ENCODE assay signal across 11 cellular contexts in genomic region chr1:167095368-167095767, GRCh38. TPM values are rescaled to one million over a fixed set of nuclear protein-coding genes. Genes with fewer than 3 reads are reported as not detected.
DNase-seq lines count a peak whose midpoint lies in the region; ATAC-seq and TF ChIP-seq lines count a peak whose summit lies in the region.
"Had no signal": no experiment of that assay in that cellular context is flagged by ENCODE, and none has a peak within 500 bp of the region (broad histone marks: within the 10 kb centered on the region; RNA-seq: fewer than 3 reads in every experiment).

No MANE protein-coding gene starts in this region.

- no peak overlapping the region for H3K9ac ChIP-seq in SK-N-SH
- H3K9ac ChIP-seq: KMS-11 had no signal

- no peaks in the 10 kb centered on the region for H3K79me2 ChIP-seq in SK-N-SH (ENCODE audit: insufficient read depth)

- ATAC-seq in foreskin keratinocyte (peak; percentile 82), HG02642 (IDR thresholded peaks at IDR 0.05; ENCODE audit: poor library complexity, unreplicated experiment) (no peak), GM21515 (IDR thresholded peaks at IDR 0.05; ENCODE audit: unreplicated experiment) (no peak)

- DNase-seq in AG09319 (ENCODE audit: extremely low read depth, low read depth) (peak; percentile 35), HFF-Myc (ENCODE audit: extremely low read depth, low read depth) (peak; percentile 87), SK-N-SH (peak; percentile 10), foreskin keratinocyte (peak; percentile 76 to 89), GM13977 (ENCODE audit: low spot score) (no peak), NCI-H510A (lab: John Stamatoyannopoulos, UW) (no peak)
- DNase-seq: activated CD4-positive, alpha-beta T cell treated with anti-CD3 and anti-CD28 coated beads, Interleukin-2, amount 10 ng/mL, durations not matched to agents 7 days and 5 days; activated naive CD8-positive, alpha-beta T cell treated with anti-CD3 and anti-CD28 coated beads, Interleukin-2, amount 10 ng/mL, durations not matched to agents 7 days and 5 days had no signal

- TF ChIP-seq CTCF in AG09319 (IDR thresholded peaks at IDR 0.05; ENCODE audit: low read depth, low read length) (no peak), HFF-Myc (IDR thresholded peaks at IDR 0.05; ENCODE audit: low read depth, low read length, missing control alignments) (no peak), SK-N-SH (IDR thresholded peaks at IDR 0.05) (no peak), foreskin keratinocyte (conservative IDR thresholded peaks at IDR 0.05) (no peak), GM13977 (IDR thresholded peaks at IDR 0.05; ENCODE audit: extremely low read depth, insufficient read depth, missing control alignments) (no peak)

- no peak overlapping the region for H2AFZ ChIP-seq in SK-N-SH (ENCODE audit: low read depth)

- peaks cover 0 to 4% of the 10 kb centered on the region in 2 experiments; a peak in 1 of 4 replicates for H3K4me1 ChIP-seq in SK-N-SH (ENCODE audit: control insufficient read depth in 1 of 2, insufficient read depth in 2 of 2, low read depth in 1 of 2, low read length in 1 of 2)
- peaks cover 9% of the 10 kb centered on the region for H3K4me1 ChIP-seq in foreskin keratinocyte

- CTCF ChIA-PET in SK-N-SH (lab: Yijun Ruan, JAX) = interaction anchor here (1.8 kb wide), 1 partner anchor 9 kb away, joined by 5 read pairs; no protein-coding TSS in a partner anchor

- no peaks in the 10 kb centered on the region for H3K9me2 ChIP-seq in SK-N-SH

- TF ChIP-seq EP300 in SK-N-SH (IDR thresholded peaks at IDR 0.05; ENCODE audit: borderline replicate concordance in 1 of 2, low read depth in 1 of 2, low read length in 1 of 2) = no peak

- H3K9me3 ChIP-seq in SK-N-SH = no peaks in the 10 kb centered on the region

- POLR2A ChIA-PET in SK-N-SH (lab: Yijun Ruan, JAX) = no interaction called here

- H3K4me3 ChIP-seq in HFF-Myc (replicated peaks; ENCODE audit: low read depth, low read length) = no peak overlapping the region
- H3K4me3 ChIP-seq in SK-N-SH (ENCODE audit: low read depth in 2 of 2, low read length in 1 of 2) = no peak overlapping the region

- H3F3A ChIP-seq in SK-N-SH (replicated peaks; ENCODE audit: insufficient read depth) = no peaks in the 10 kb centered on the region

- H3K4me2 ChIP-seq in SK-N-SH = 0 out of 2 replicates have a peak overlapping the region, but pooled peaks have one; percentile 21
- H3K4me2 ChIP-seq: KMS-11 had no signal

- H4K20me1 ChIP-seq in SK-N-SH (ENCODE audit: insufficient read depth) = no peaks in the 10 kb centered on the region

- in situ Hi-C loops in GM13977 (cut with MboI; ENCODE audit: low pct_unique_long_range_greater_than_20kb, low sequenced_read_pairs, unreplicated experiment) = no loop called here

- 7% methylated on average over 5 of the region's 5 CpGs for WGBS in SK-N-SH (ENCODE audit: low lambda C conversion rate)

- no peaks in the 10 kb centered on the region for H3K27me3 ChIP-seq in SK-N-SH (ENCODE audit: insufficient read depth)
- H3K27me3 ChIP-seq in foreskin keratinocyte = no peaks in the 10 kb centered on the region

- no peak for TF ChIP-seq RAD21 in SK-N-SH (IDR thresholded peaks at IDR 0.05; ENCODE audit: low read length)

- no peaks in the 10 kb centered on the region for H3K36me3 ChIP-seq in SK-N-SH (replicated peaks in 1 of 2; ENCODE audit: control insufficient read depth in 1 of 2, insufficient read depth in 2 of 2, low read length in 1 of 2)

- no peak overlapping the region for H3K27ac ChIP-seq in SK-N-SH (ENCODE audit: low read depth in 2 of 2, low read length in 1 of 2)
- H3K27ac ChIP-seq in foreskin keratinocyte = no peak overlapping the region
- H3K27ac ChIP-seq: KMS-11 had no signal

TF ChIP-seq in SK-N-SH, 30 proteins besides CTCF, POLR2A, EP300 and RAD21:
- peak; percentile 50; the same call in 1 of the 2 replicates for TF ChIP-seq NFIC (IDR thresholded peaks at IDR 0.05; ENCODE audit: borderline replicate concordance)
- no peak for TF ChIP-seq CHD2 (IDR thresholded peaks at IDR 0.05; ENCODE audit: low read length, partially characterized antibody)
- TF ChIP-seq GABPA (IDR thresholded peaks at IDR 0.05; ENCODE audit: low read depth) = no peak
- no peak for TF ChIP-seq USF1 (IDR thresholded peaks at IDR 0.05; ENCODE audit: borderline replicate concordance, low read depth)
- no peak for TF ChIP-seq USF2 (IDR thresholded peaks at IDR 0.05; ENCODE audit: borderline replicate concordance, low read depth, low read length)
- TF ChIP-seq REST (IDR thresholded peaks at IDR 0.05; ENCODE audit: low read depth, low read length) = no peak
- TF ChIP-seq TEAD4 (IDR thresholded peaks at IDR 0.05; ENCODE audit: borderline replicate concordance, insufficient read depth) = 0 out of 2 replicates have a peak, but pooled peaks have one; percentile 10
- TF ChIP-seq MEF2A (IDR thresholded peaks at IDR 0.05; ENCODE audit: borderline replicate concordance, low read depth) = no peak
- TF ChIP-seq ELF1 (IDR thresholded peaks at IDR 0.05) = no peak
- no peak for TF ChIP-seq SMC3 (IDR thresholded peaks at IDR 0.05; ENCODE audit: low read depth, low read length)
- TF ChIP-seq PBX3 (IDR thresholded peaks at IDR 0.05) = peak; percentile 23; the same call in 1 of the 2 replicates
- no peak for TF ChIP-seq RFX5 (IDR thresholded peaks at IDR 0.05; ENCODE audit: low read length)
- TF ChIP-seq RCOR1 (IDR thresholded peaks at IDR 0.05; ENCODE audit: low read length) = no peak
- TF ChIP-seq TCF12 (IDR thresholded peaks at IDR 0.05) = 0 out of 2 replicates have a peak, but pooled peaks have one; percentile 27
- TF ChIP-seq RXRA (IDR thresholded peaks at IDR 0.05; ENCODE audit: borderline replicate concordance, low read depth) = no peak

RNA-seq across cellular contexts. Expression of gene STYXL2, which starts 1.5 kb away (rescaled TPM):
- polyA plus RNA-seq in SK-N-SH (2012; rRNA removed) (not detected in 2 replicates), foreskin keratinocyte (not detected in 2 replicates)
- polyA plus RNA-seq in SK-N-SH (2012; cell fraction: cytosol; rRNA removed) = not detected in 2 replicates
- polyA plus RNA-seq in SK-N-SH (2012; cell fraction: nucleus; rRNA removed) = not detected in 2 replicates
- total RNA-seq in foreskin keratinocyte = not detected in 2 replicates
- total RNA-seq: activated CD4-positive, alpha-beta T cell treated with anti-CD3 and anti-CD28 coated beads, Interleukin-2, amount 10 ng/mL, durations not matched to agents 7 days and 5 days; activated naive CD8-positive, alpha-beta T cell treated with anti-CD3 and anti-CD28 coated beads, Interleukin-2, amount 10 ng/mL, durations not matched to agents 7 days and 5 days had no signal

RNA-seq across cellular contexts. Expression of gene GPA33, which starts 5.2 kb away (rescaled TPM):
- polyA plus RNA-seq in SK-N-SH (2012; rRNA removed) (not detected in 2 replicates), foreskin keratinocyte (not detected in 2 replicates)
- polyA plus RNA-seq in SK-N-SH (2012; cell fraction: cytosol; rRNA removed) = not detected in 2 replicates
- polyA plus RNA-seq in SK-N-SH (2012; cell fraction: nucleus; rRNA removed) = not detected in 2 replicates
- not detected in 2 replicates for total RNA-seq in foreskin keratinocyte

Comparison
In these comparisons a context has a peak if more than half of its experiments do, and no peak if none do; other contexts are left out.
1. DNase-seq: peak in AG09319 (single experiment), HFF-Myc (single experiment), SK-N-SH (single experiment) and foreskin keratinocyte (2 of 2); none in GM13977 (single experiment) and NCI-H510A (single experiment).